ENCODE assay signal across 1 cellular context in genomic region chr7:106590209-106590816, GRCh38.
TF ChIP-seq lines count a peak whose summit lies in the region.

No MANE protein-coding gene starts in this region.

TF ChIP-seq in K562, 482 proteins besides CTCF, POLR2A, EP300 and RAD21 (continued from another document):
- TF ChIP-seq ZNF384 (IDR thresholded peaks at IDR 0.05; ENCODE audit: low read depth, low read length) = no peak
- TF ChIP-seq SAFB2 (IDR thresholded peaks at IDR 0.05; ENCODE audit: borderline replicate concordance, low read depth, low read length, severe bottlenecking) = no peak
- no peak for TF ChIP-seq KDM5B (IDR thresholded peaks at IDR 0.05; ENCODE audit: insufficient replicate concordance, low read depth, low read length)
- no peak for TF ChIP-seq SMC3 (conservative IDR thresholded peaks at IDR 0.05; ENCODE audit: insufficient read depth, low read depth, low read length)
- TF ChIP-seq IRF9 (tag; IDR thresholded peaks at IDR 0.05) = no peak
- peak; percentile 78 for TF ChIP-seq HDAC2 (IDR thresholded peaks at IDR 0.05)
- no peak for TF ChIP-seq ZNF174 (CRISPR knock-in tag; IDR thresholded peaks at IDR 0.05)
- no peak for TF ChIP-seq ELF1 (tag; IDR thresholded peaks at IDR 0.05)
- TF ChIP-seq ARNT (IDR thresholded peaks at IDR 0.05) = peak in 1 of 2 experiments; percentile 33; a peak in 1 of 4 replicates
- no peak for TF ChIP-seq TCFL5 (CRISPR knock-in tag; conservative IDR thresholded peaks at IDR 0.05)
- no peak for TF ChIP-seq MYNN (IDR thresholded peaks at IDR 0.05)
- TF ChIP-seq MYNN (CRISPR knock-in tag; IDR thresholded peaks at IDR 0.05) = no peak
- TF ChIP-seq ZNF589 (CRISPR knock-in tag; IDR thresholded peaks at IDR 0.05; ENCODE audit: low read depth) = 0 out of 2 replicates have a peak, but pooled peaks have one; percentile 20
- no peak for TF ChIP-seq E2F1 (CRISPR knock-in tag; IDR thresholded peaks at IDR 0.05)
